Comparison of ENCODE assay signal across 32 cellular contexts in the genomic region with DNA sequence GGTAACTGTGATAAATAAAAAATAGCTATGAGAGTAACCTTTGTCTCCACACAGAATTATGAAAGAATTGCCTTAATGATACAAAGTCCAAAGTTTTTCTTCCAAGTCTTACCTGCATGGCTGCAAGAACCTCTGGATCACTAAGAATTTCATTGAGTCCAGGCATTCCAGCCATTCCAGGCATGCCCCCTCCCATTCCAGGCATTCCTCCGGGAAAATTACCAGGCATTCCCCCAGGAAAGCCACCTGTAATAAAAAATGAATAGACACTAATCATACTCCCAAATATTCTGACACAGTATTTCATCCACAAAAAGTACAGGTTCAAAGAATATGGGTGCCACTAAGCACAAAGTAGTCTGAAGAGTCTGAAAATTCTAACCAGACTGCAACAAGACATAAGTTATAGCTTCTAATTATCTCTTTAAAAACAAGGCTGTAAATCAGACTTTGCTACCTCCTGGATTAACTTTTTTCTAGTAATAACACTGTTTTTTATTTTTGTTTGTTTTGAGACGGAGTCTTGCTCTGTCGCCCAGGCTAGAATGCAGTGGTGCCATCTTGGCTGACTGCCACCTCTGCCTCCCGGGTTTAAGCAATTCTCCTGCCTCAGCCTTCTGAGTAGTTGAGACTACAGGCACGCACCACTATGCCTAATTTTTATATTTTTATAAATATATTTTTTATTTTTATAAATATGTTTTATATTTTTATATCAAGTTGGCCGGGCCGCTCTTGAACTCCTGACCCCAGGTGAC. TPM values are rescaled to one million over a fixed set of nuclear protein-coding genes. Genes with fewer than 3 reads are reported as not detected.
DNase-seq lines count a peak whose midpoint lies in the region; ATAC-seq, FAIRE-seq and TF ChIP-seq lines count a peak whose summit lies in the region.
"Had no signal": no experiment of that assay in that cellular context is flagged by ENCODE, and none has a peak within 500 bp of the region (broad histone marks: within the 10 kb centered on the region; RNA-seq: fewer than 3 reads in every experiment).

No MANE protein-coding gene starts in this region.

- H3K4me3 ChIP-seq in small intestine (ENCODE audit: low read depth in 1 of 2, low read length in 2 of 2): no peak overlapping the region
- no peak overlapping the region for H3K4me3 ChIP-seq in prostate gland
- H3K4me3 ChIP-seq: breast epithelium, coronary artery, esophagus muscularis mucosa, skin epidermis had no signal

- no peak for TF ChIP-seq POLR2A in prostate gland (IDR thresholded peaks at IDR 0.05)

- DNase-seq in SW480 (ENCODE audit: low spot score): peak; percentile 2
- DNase-seq in left kidney (ENCODE audit: low read depth, low spot score): peak; percentile 21
- DNase-seq in small intestine: peak; percentile 80
- no peak for DNase-seq in prostate gland (ENCODE audit: low spot score)
- no peak for DNase-seq in stimulated activated CD4-positive, alpha-beta T cell treated with anti-CD3 and anti-CD28 coated beads, Interleukin-4, amount 100 ng/mL, for 24 hours
- DNase-seq: activated CD4-positive, alpha-beta T cell treated with anti-CD3 and anti-CD28 coated beads for 48 hours; activated naive CD4-positive, alpha-beta T cell treated with Interleukin-2 at 50 U/mL for 16 hours; activated T-cell treated with anti-CD3 and anti-CD28 coated beads, Interleukin-2, amount 50 U/mL, for 48 hours; amygdala; CD4-positive, alpha-beta memory T cell; foreskin melanocyte; GDM1; Kasumi-1; NCI-H1048; NCI-H187; NCI-H774; SK-N-SH; stimulated activated CD4-positive, alpha-beta T cell treated with anti-CD3 and anti-CD28 coated beads, Interleukin-1b, Interleukin-23, amount 100 ng/mL, for 48 hours; T-helper 2 cell had no signal

- no peak overlapping the region for H3K27ac ChIP-seq in small intestine (ENCODE audit: low read depth in 1 of 2, low read length in 1 of 2)
- H3K27ac ChIP-seq in prostate gland: no peak overlapping the region
- H3K27ac ChIP-seq: breast epithelium, coronary artery, esophagus muscularis mucosa, skin epidermis had no signal

- TF ChIP-seq CTCF in prostate gland (IDR thresholded peaks at IDR 0.05): no peak

- peak; percentile 85 for FAIRE-seq in G401.6 (lab: Jason Lieb, UNC)
- no peak for FAIRE-seq in small intestine (lab: Jason Lieb, UNC)
- FAIRE-seq: GM18507 had no signal

- no peaks in the 10 kb centered on the region for H3K9me3 ChIP-seq in small intestine (ENCODE audit: control insufficient read depth, low read depth)
- H3K9me3 ChIP-seq in prostate gland: no peaks in the 10 kb centered on the region
- H3K9me3 ChIP-seq: breast epithelium, esophagus muscularis mucosa, SK-N-SH had no signal

- H3K27me3 ChIP-seq in small intestine (ENCODE audit: control insufficient read depth in 2 of 2, insufficient read depth in 2 of 2, low read length in 2 of 2) (no peaks in the 10 kb centered on the region), prostate gland (replicated peaks; ENCODE audit: insufficient read depth) (no peaks in the 10 kb centered on the region)
- H3K27me3 ChIP-seq: breast epithelium, esophagus muscularis mucosa had no signal

- ATAC-seq in HG03378 (IDR thresholded peaks at IDR 0.05; ENCODE audit: unreplicated experiment): no peak

- intact Hi-C loops in prostate gland (cut with DNase I): no loop called here

- WGBS in small intestine, 3 donors: 50 to 74% (median 64%) methylated on average over 7 of the region's 7 CpGs
- WGBS in prostate gland: 69% methylated on average over 7 of the region's 7 CpGs

- no peaks in the 10 kb centered on the region for H3K4me1 ChIP-seq in small intestine (ENCODE audit: control insufficient read depth in 2 of 2, insufficient read depth in 1 of 2, low read depth in 1 of 2, low read length in 1 of 2)
- no peaks in the 10 kb centered on the region for H3K4me1 ChIP-seq in prostate gland (replicated peaks)
- H3K4me1 ChIP-seq: breast epithelium had no signal

- peaks cover 4 to 5% of the 10 kb centered on the region in 2 donors for H3K36me3 ChIP-seq in small intestine (ENCODE audit: control insufficient read depth in 2 of 2, insufficient read depth in 2 of 2, low read length in 2 of 2)
- H3K36me3 ChIP-seq in prostate gland: peaks cover 0 to 8% of the 10 kb centered on the region in 2 donors

RNA-seq across cellular contexts. Expression of gene SLC25A17, which starts 8.0 kb away (rescaled TPM):
- 10 to 100 TPM in 1 of 3 donors, 1 to 10 TPM in 2; 8.1 to 12.6 (median 9.5) TPM for polyA plus RNA-seq in small intestine
- 10 to 100 TPM; 27.8 to 28.0 TPM for total RNA-seq in prostate gland

RNA-seq across cellular contexts. Expression of gene ST13, which starts 29.3 kb away (rescaled TPM):
- 100 to 1,000 TPM in 2 of 3 donors, 10 to 100 TPM in 1; 69.6 to 143 (median 112) TPM for polyA plus RNA-seq in small intestine
- total RNA-seq in prostate gland: 100 to 1,000 TPM; 159 to 205 TPM

RNA-seq across cellular contexts. Expression of gene XPNPEP3, which starts 29.8 kb away (rescaled TPM):
- 1 to 10 TPM in 2 of 3 donors, under 1 TPM in 1; 0.89 to 4.1 (median 1.1) TPM for polyA plus RNA-seq in small intestine
- total RNA-seq in prostate gland: 10 to 100 TPM; 10.5 to 19.2 TPM

RNA-seq across cellular contexts. Expression of gene DNAJB7, which starts 34.8 kb away (rescaled TPM):
- under 1 TPM; 0.25 to 0.89 (median 0.54) TPM for polyA plus RNA-seq in small intestine
- under 1 TPM in 1 of 2 donors, not detected in 1; 0.17 TPM for total RNA-seq in prostate gland
- total RNA-seq: activated CD8-positive, alpha-beta memory T cell treated with anti-CD3 and anti-CD28 coated beads for 36 hours; breast epithelium; CD4-positive, alpha-beta memory T cell; esophagus muscularis mucosa; HT1080; lung microvascular endothelial cell; myocyte; subcutaneous adipose tissue; urinary bladder had no signal
- polyA plus RNA-seq: CD4-positive, alpha-beta memory T cell; SK-N-SH; urinary bladder had no signal

Comparison
In these comparisons a context has a peak if more than half of its experiments do, and no peak if none do; other contexts are left out.
1. DNase-seq: peak in SW480 (single experiment), left kidney (single experiment) and small intestine (single experiment); none in prostate gland (single experiment) and stimulated activated CD4-positive, alpha-beta T cell treated with anti-CD3 and anti-CD28 coated beads, Interleukin-4, amount 100 ng/mL, for 24 hours (single experiment).